Comparison of ENCODE assay signal across 17 cellular contexts in the genomic region with DNA sequence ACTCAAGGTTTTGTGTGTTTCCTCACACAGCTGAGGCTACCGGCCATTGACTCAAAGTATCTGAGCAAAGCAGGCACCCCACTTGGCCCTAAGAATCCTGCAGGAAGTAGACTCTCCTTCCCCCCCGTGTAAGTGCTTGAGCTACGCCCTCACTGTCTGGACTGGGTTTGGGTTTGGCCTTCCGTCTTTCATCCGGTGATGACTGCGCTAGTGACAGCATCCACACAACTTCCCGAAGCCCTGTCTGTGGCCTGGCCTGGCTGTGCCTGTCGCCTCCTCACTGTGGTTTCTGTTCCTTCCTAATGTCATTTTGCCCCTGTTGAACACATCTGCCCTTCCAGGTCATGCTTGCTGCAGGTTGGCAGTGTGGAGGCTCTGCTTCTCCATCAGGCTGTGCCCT. TPM values are rescaled to one million over a fixed set of nuclear protein-coding genes. Genes with fewer than 3 reads are reported as not detected.
DNase-seq lines count a peak whose midpoint lies in the region; ATAC-seq and TF ChIP-seq lines count a peak whose summit lies in the region.
"Had no signal": no experiment of that assay in that cellular context is flagged by ENCODE, and none has a peak within 500 bp of the region (broad histone marks: within the 10 kb centered on the region; RNA-seq: fewer than 3 reads in every experiment).

No MANE protein-coding gene starts in this region.

- H3K36me3 ChIP-seq in lower lobe of right lung (no peaks in the 10 kb centered on the region), ascending aorta (no peaks in the 10 kb centered on the region), sigmoid colon (no peaks in the 10 kb centered on the region)

- no peak overlapping the region for H3K4me3 ChIP-seq in lower lobe of right lung
- no peak overlapping the region for H3K4me3 ChIP-seq in ascending aorta
- H3K4me3 ChIP-seq in sigmoid colon = no peak overlapping the region
- H3K4me3 ChIP-seq: GM23338 had no signal

- peak; percentile 7 for ATAC-seq in stimulated activated naive CD8-positive, alpha-beta T cell treated with anti-CD3 and anti-CD28 coated beads, Interleukin-15, Interleukin-2, amounts not matched to agents 100 U/mL and 50 U/mL, for 24 hours
- ATAC-seq in stimulated activated naive CD8-positive, alpha-beta T cell treated with anti-CD3 and anti-CD28 coated beads, Interleukin-15, amount 100 ng/mL, for 72 hours = no peak
- peak; percentile 38 to 76 for ATAC-seq in lower lobe of right lung
- ATAC-seq: GM23338 had no signal

- peaks cover 0 to 5% of the 10 kb centered on the region in 2 donors for H3K9me3 Mint-ChIP-seq in stimulated activated naive CD8-positive, alpha-beta T cell treated with anti-CD3 and anti-CD28 coated beads, Interleukin-15, amount 100 ng/mL, for 72 hours
- H3K9me3 Mint-ChIP-seq: CD4-positive, alpha-beta T cell; GM23338; HFFc6 had no signal

- DNase-seq in stimulated activated naive CD8-positive, alpha-beta T cell treated with anti-CD3 and anti-CD28 coated beads, Interleukin-15, Interleukin-2, amounts not matched to agents 100 U/mL and 50 U/mL, for 24 hours = no peak
- no peak for DNase-seq in stimulated activated naive CD8-positive, alpha-beta T cell treated with anti-CD3 and anti-CD28 coated beads, Interleukin-15, amount 100 ng/mL, for 72 hours
- DNase-seq in UCSD-AML1 (lab: John Stamatoyannopoulos, UW; ENCODE audit: unreplicated experiment) = peak; percentile 55
- DNase-seq in lower lobe of right lung = peak; percentile 64
- no peak for DNase-seq in NCI-H2081 (lab: John Stamatoyannopoulos, UW)
- no peak for DNase-seq in ascending aorta (ENCODE audit: low spot score in 2 of 2)
- DNase-seq in stimulated activated CD4-positive, alpha-beta T cell treated with anti-CD3 and anti-CD28 coated beads, Interleukin-12 subunit alpha, Interleukin-12 subunit beta, amount 100 ng/mL, for 4 hours = no peak
- DNase-seq in sigmoid colon = no peak
- DNase-seq: CD4-positive, alpha-beta T cell; DMS79; HFFc6; KG1; NCI-H1105 treated with DMSO at 0.1 percent for 48 hours; NCI-H187 had no signal

- no peaks in the 10 kb centered on the region for H3K27me3 ChIP-seq in lower lobe of right lung (ENCODE audit: low read depth)
- no peaks in the 10 kb centered on the region for H3K27me3 ChIP-seq in ascending aorta
- H3K27me3 ChIP-seq in sigmoid colon = no peaks in the 10 kb centered on the region

- intact Hi-C loops in lower lobe of right lung (cut with DNase I) (no loop called here), ascending aorta (cut with DNase I) (no loop called here), sigmoid colon (cut with DNase I) (no loop called here)

- H3K4me1 Mint-ChIP-seq in stimulated activated naive CD8-positive, alpha-beta T cell treated with anti-CD3 and anti-CD28 coated beads, Interleukin-15, amount 100 ng/mL, for 72 hours = peaks cover 23% of the 10 kb centered on the region

- H3K27ac Mint-ChIP-seq in stimulated activated naive CD8-positive, alpha-beta T cell treated with anti-CD3 and anti-CD28 coated beads, Interleukin-15, amount 100 ng/mL, for 72 hours = peak overlapping the region in 1 of 2 donors; percentile 27
- H3K27ac Mint-ChIP-seq: CD4-positive, alpha-beta T cell; GM23338; HFFc6 had no signal

- no peak for TF ChIP-seq CTCF in lower lobe of right lung (IDR thresholded peaks at IDR 0.05)
- no peak for TF ChIP-seq CTCF in ascending aorta (IDR thresholded peaks at IDR 0.05)
- TF ChIP-seq CTCF in sigmoid colon (IDR thresholded peaks at IDR 0.05) = no peak

- H3K4me3 Mint-ChIP-seq in stimulated activated naive CD8-positive, alpha-beta T cell treated with anti-CD3 and anti-CD28 coated beads, Interleukin-15, amount 100 ng/mL, for 72 hours = no peak overlapping the region
- H3K4me3 Mint-ChIP-seq: CD4-positive, alpha-beta T cell; GM23338; HFFc6 had no signal

- H3K4me1 ChIP-seq in lower lobe of right lung (peaks cover 5% of the 10 kb centered on the region), ascending aorta (no peaks in the 10 kb centered on the region), sigmoid colon (no peaks in the 10 kb centered on the region)

- TF ChIP-seq POLR2A in sigmoid colon (IDR thresholded peaks at IDR 0.05) = no peak

- WGBS in sigmoid colon, 2 donors = 84 to 85% methylated on average over 8 of the region's 8 CpGs

- H3K9me3 ChIP-seq in lower lobe of right lung (no peaks in the 10 kb centered on the region), ascending aorta (no peaks in the 10 kb centered on the region), sigmoid colon (no peaks in the 10 kb centered on the region)

- TF ChIP-seq EP300 in sigmoid colon (IDR thresholded peaks at IDR 0.05) = no peak

- H3K27ac ChIP-seq in lower lobe of right lung (no peak overlapping the region), ascending aorta (no peak overlapping the region), sigmoid colon (no peak overlapping the region)

- no peaks in the 10 kb centered on the region for H3K27me3 Mint-ChIP-seq in stimulated activated naive CD8-positive, alpha-beta T cell treated with anti-CD3 and anti-CD28 coated beads, Interleukin-15, amount 100 ng/mL, for 72 hours
- H3K27me3 Mint-ChIP-seq: CD4-positive, alpha-beta T cell had no signal

RNA-seq across cellular contexts. Expression of a gene that starts 14.5 kb away (rescaled TPM):
- total RNA-seq in lower lobe of right lung = 1.6 TPM
- not detected for total RNA-seq in ascending aorta
- not detected for total RNA-seq in sigmoid colon
- polyA plus RNA-seq in sigmoid colon = not detected
- total RNA-seq: A673, NCI-H460 had no signal

RNA-seq across cellular contexts. Expression of a gene that starts 20.9 kb away (rescaled TPM):
- total RNA-seq in lower lobe of right lung (not detected), ascending aorta (not detected), sigmoid colon (not detected)
- under 1 TPM in 1 of 3 donors, not detected in 2; 0.16 TPM for polyA plus RNA-seq in sigmoid colon
- total RNA-seq: A673; CD4-positive, alpha-beta T cell; NCI-H460 had no signal
- polyA plus RNA-seq: GM23338 had no signal

RNA-seq across cellular contexts. Expression of a gene that starts 39.2 kb away (rescaled TPM):
- total RNA-seq in lower lobe of right lung = 61.0 TPM
- 21.1 TPM for total RNA-seq in ascending aorta
- 10 to 100 TPM; 10.2 to 17.1 (median 14.9) TPM for total RNA-seq in sigmoid colon
- 100 to 1,000 TPM in 1 of 3 donors, 10 to 100 TPM in 2; 61.3 to 136 (median 89.8) TPM for polyA plus RNA-seq in sigmoid colon

Comparison
In these comparisons a context has a peak if more than half of its experiments do, and no peak if none do; other contexts are left out.
1. DNase-seq: peak in UCSD-AML1 (single experiment) and lower lobe of right lung (single experiment); none in stimulated activated naive CD8-positive, alpha-beta T cell treated with anti-CD3 and anti-CD28 coated beads, Interleukin-15, Interleukin-2, amounts not matched to agents 100 U/mL and 50 U/mL, for 24 hours (single experiment), stimulated activated naive CD8-positive, alpha-beta T cell treated with anti-CD3 and anti-CD28 coated beads, Interleukin-15, amount 100 ng/mL, for 72 hours (0 of 2), NCI-H2081 (0 of 2), ascending aorta (0 of 2), stimulated activated CD4-positive, alpha-beta T cell treated with anti-CD3 and anti-CD28 coated beads, Interleukin-12 subunit alpha, Interleukin-12 subunit beta, amount 100 ng/mL, for 4 hours (single experiment) and sigmoid colon (single experiment).